Comparison of ENCODE assay signal across 8 cellular contexts in the genomic region with DNA sequence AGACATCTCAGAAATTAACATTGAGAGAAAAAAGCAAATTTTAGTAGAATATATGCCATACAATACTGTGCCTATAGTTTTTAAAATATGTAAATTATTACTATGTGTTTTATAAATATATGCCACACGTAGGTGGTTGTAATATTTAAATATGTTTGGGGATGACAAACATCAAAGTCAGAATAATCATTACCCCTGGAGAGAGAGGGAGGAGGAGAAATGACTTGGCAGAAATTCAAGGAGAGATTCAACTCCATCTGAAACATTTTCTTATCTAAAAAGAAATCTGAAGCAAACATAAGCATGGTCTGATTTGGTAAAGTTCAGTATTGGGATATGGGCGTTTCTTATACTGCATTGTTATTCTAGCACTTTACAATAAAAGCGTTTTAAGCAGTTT.
"Had no signal": no experiment of that assay in that cellular context is flagged by ENCODE, and none has a peak within 500 bp of the region (broad histone marks: within the 10 kb centered on the region; RNA-seq: fewer than 3 reads in every experiment).

No MANE protein-coding gene starts in this region.

- ATAC-seq: GM12878 had no signal

- DNase-seq: GDM1, GF-D8 had no signal

- FAIRE-seq: G401.6, GM12878, GM12891, GM12892, GM18507, GM19239 had no signal

- H3K4me3 ChIP-seq: GM12878 had no signal
